In the genomic region with DNA sequence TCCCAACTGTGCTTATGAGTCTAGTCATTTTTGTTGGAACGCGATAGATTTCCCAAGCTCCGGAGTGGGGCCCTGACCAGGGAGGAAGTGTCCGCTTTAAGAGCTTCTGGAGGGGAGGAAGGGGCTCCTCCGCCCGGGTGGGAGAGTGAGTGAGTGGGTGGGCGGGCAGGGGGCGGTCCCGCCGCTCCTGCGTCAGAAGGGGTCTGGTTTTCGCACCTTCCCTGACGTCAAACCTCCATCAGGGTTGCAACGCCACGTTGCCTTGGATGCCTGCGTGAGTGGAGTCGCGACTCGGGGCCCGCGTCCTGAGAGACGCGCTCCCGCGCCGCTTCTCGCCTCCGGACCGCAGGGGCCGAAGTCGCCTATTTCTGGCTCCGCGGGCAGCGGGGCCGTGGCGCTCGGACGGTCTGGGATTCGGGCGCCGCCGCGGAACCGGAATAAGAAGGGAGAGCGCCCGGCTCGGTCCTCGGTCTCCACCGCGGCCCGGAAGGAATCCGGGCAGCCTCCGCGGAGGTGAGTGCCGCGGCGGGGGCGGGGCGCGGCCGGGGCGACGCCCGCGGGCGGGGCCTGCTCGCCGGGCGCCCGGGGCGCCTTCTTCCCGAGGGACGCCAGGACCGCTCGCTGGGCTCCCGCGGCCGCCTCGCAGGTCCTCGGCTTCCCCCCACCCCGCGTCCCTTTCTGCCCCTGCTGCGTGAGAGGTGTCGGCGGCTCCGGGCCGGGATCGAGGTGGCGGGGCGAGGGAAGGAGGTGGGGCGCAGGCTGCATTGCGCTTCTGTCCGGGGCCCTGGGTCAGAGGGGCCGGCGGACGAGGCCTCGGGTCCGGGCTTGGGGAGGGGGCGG, we compare ENCODE assay signal across 8 cellular contexts. TPM values are rescaled to one million over a fixed set of nuclear protein-coding genes. Genes with fewer than 3 reads are reported as not detected.
DNase-seq lines count a peak whose midpoint lies in the region; ATAC-seq, FAIRE-seq and TF ChIP-seq lines count a peak whose summit lies in the region.

A gene (plus strand): TSS at position 230 of the 840 bp plus-strand sequence. CDS start 7,187 bp downstream, outside the sequence.

- no peaks in the 10 kb centered on the region for H3K9me3 ChIP-seq in esophagus squamous epithelium
- H3K9me3 ChIP-seq in stomach smooth muscle (ENCODE audit: control insufficient read depth in 2 of 2, low read length in 2 of 2) = no peaks in the 10 kb centered on the region

- H3K9me3 Mint-ChIP-seq in naive B cell = peaks cover 0 to 16% (median 0%) of the 10 kb centered on the region in 7 donors

- no peak for FAIRE-seq in GM18507 (lab: Jason Lieb, UNC)

- no peaks in the 10 kb centered on the region for H3K36me3 Mint-ChIP-seq in naive B cell

- H3K27ac Mint-ChIP-seq in naive B cell = peak within 1 kb of the TSS; percentile 83 to 97 (median 92)

- DNase-seq in 8988T (peak; percentile 74), GM18507 (ENCODE audit: extremely low spot score, insufficient read length, low read depth) (peak; percentile 45), NCI-H510A (lab: John Stamatoyannopoulos, UW) (peak; percentile 56), esophagus squamous epithelium (lab: John Stamatoyannopoulos, UW) (no peak), naive B cell (peak; percentile 53)
- DNase-seq in activated T-cell treated with anti-CD3 and anti-CD28 coated beads, Interleukin-2, amount 50 U/mL, for 1 hour = peak; percentile 65

- H3K36me3 ChIP-seq in esophagus squamous epithelium = no peaks in the 10 kb centered on the region
- H3K36me3 ChIP-seq in stomach smooth muscle (ENCODE audit: control insufficient read depth in 2 of 2, insufficient read depth in 2 of 2, low read length in 2 of 2) = no peaks in the 10 kb centered on the region

- H3K4me3 ChIP-seq in esophagus squamous epithelium = peak within 1 kb of the TSS; percentile 61 to 79 (median 70)
- H3K4me3 ChIP-seq in stomach smooth muscle (ENCODE audit: low read length in 2 of 2) = peak within 1 kb of the TSS; percentile 66 to 73

- TF ChIP-seq CTCF in esophagus squamous epithelium (IDR thresholded peaks at IDR 0.05) = no peak

- WGBS in esophagus squamous epithelium, 2 donors = 0 to 13% methylated on average over 2 to 4 of the region's 99 CpGs

- peaks cover 20 to 51% (median 43%) of the 10 kb centered on the region in 3 donors for H3K27me3 Mint-ChIP-seq in naive B cell

- H3K4me1 ChIP-seq in esophagus squamous epithelium (peaks cover 4 to 32% (median 4%) of the 10 kb centered on the region in 3 donors), stomach smooth muscle (ENCODE audit: control insufficient read depth, insufficient read depth, low read length) (peaks cover 3% of the 10 kb centered on the region)

- ATAC-seq in HG02870 (IDR thresholded peaks at IDR 0.05; ENCODE audit: unreplicated experiment) = peak; percentile 59
- ATAC-seq in naive B cell (ENCODE audit: low read depth in 2 of 2) = peak; percentile 79 to 80

- TF ChIP-seq POLR2A in esophagus squamous epithelium (IDR thresholded peaks at IDR 0.05) = peak in 1 of 4 donors; percentile 41

- H3K27me3 ChIP-seq in esophagus squamous epithelium = peaks cover 0 to 100% (median 5%) of the 10 kb centered on the region in 4 donors
- H3K27me3 ChIP-seq in stomach smooth muscle (ENCODE audit: control insufficient read depth in 1 of 2, insufficient read depth in 2 of 2, low read length in 2 of 2) = peaks cover 19 to 34% of the 10 kb centered on the region in 2 donors

- peak within 1 kb of the TSS; percentile 85 to 97 (median 90) for H3K4me3 Mint-ChIP-seq in naive B cell

- H3K27ac ChIP-seq in esophagus squamous epithelium (peak within 1 kb of the TSS; percentile 80 to 83 (median 82)), stomach smooth muscle (ENCODE audit: low read length) (peak within 1 kb of the TSS; percentile 7)

- peak within 1 kb of the TSS; percentile 43 to 72 for H3K9ac ChIP-seq in stomach smooth muscle (ENCODE audit: low read length in 2 of 2)

- H3K4me1 Mint-ChIP-seq in naive B cell = peaks cover 12 to 18% (median 16%) of the 10 kb centered on the region in 3 donors

- intact Hi-C loops in esophagus squamous epithelium (cut with DNase I) = no loop called here

RNA-seq across cellular contexts. Expression of the gene that starts here (rescaled TPM):
- total RNA-seq in esophagus squamous epithelium = 1 to 10 TPM; 1.9 to 7.1 (median 5.3) TPM
- polyA plus RNA-seq in naive B cell (ENCODE audit: low read depth in 6 of 6) = 1 to 10 TPM; 3.3 to 6.5 (median 3.7) TPM
